Comparison of ENCODE assay signal across 1 cellular context in the genomic region with DNA sequence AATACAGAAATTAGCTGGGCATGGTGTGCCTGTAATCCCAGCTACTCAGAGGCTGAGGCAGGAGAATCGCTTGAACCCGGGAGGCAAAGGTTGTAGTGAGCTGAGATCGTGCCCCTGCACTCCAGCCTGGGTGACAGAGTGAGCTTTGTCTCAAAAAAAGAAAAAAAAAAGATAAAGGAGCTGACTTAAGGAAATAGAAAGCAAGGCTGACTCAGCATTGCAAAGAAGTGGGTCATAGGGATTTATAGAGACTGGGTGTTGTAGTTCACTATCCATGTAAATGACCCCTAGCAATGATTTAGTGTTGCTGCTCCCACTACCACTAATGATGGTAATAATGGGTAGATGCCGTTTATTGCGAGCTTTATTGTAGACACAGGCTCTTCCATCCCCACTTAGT.
TF ChIP-seq lines count a peak whose summit lies in the region.

No MANE protein-coding gene starts in this region.

TF ChIP-seq in GM23338, 12 proteins besides CTCF, POLR2A, EP300 and RAD21 (continued from another document):
- TF ChIP-seq ETS1 (IDR thresholded peaks at IDR 0.05): no peak
- TF ChIP-seq POLR2AphosphoS5 (IDR thresholded peaks at IDR 0.05; ENCODE audit: low read depth): no peak
- TF ChIP-seq STAT1 (IDR thresholded peaks at IDR 0.05; ENCODE audit: unreplicated experiment): no peak
- TF ChIP-seq, protein P1, sequence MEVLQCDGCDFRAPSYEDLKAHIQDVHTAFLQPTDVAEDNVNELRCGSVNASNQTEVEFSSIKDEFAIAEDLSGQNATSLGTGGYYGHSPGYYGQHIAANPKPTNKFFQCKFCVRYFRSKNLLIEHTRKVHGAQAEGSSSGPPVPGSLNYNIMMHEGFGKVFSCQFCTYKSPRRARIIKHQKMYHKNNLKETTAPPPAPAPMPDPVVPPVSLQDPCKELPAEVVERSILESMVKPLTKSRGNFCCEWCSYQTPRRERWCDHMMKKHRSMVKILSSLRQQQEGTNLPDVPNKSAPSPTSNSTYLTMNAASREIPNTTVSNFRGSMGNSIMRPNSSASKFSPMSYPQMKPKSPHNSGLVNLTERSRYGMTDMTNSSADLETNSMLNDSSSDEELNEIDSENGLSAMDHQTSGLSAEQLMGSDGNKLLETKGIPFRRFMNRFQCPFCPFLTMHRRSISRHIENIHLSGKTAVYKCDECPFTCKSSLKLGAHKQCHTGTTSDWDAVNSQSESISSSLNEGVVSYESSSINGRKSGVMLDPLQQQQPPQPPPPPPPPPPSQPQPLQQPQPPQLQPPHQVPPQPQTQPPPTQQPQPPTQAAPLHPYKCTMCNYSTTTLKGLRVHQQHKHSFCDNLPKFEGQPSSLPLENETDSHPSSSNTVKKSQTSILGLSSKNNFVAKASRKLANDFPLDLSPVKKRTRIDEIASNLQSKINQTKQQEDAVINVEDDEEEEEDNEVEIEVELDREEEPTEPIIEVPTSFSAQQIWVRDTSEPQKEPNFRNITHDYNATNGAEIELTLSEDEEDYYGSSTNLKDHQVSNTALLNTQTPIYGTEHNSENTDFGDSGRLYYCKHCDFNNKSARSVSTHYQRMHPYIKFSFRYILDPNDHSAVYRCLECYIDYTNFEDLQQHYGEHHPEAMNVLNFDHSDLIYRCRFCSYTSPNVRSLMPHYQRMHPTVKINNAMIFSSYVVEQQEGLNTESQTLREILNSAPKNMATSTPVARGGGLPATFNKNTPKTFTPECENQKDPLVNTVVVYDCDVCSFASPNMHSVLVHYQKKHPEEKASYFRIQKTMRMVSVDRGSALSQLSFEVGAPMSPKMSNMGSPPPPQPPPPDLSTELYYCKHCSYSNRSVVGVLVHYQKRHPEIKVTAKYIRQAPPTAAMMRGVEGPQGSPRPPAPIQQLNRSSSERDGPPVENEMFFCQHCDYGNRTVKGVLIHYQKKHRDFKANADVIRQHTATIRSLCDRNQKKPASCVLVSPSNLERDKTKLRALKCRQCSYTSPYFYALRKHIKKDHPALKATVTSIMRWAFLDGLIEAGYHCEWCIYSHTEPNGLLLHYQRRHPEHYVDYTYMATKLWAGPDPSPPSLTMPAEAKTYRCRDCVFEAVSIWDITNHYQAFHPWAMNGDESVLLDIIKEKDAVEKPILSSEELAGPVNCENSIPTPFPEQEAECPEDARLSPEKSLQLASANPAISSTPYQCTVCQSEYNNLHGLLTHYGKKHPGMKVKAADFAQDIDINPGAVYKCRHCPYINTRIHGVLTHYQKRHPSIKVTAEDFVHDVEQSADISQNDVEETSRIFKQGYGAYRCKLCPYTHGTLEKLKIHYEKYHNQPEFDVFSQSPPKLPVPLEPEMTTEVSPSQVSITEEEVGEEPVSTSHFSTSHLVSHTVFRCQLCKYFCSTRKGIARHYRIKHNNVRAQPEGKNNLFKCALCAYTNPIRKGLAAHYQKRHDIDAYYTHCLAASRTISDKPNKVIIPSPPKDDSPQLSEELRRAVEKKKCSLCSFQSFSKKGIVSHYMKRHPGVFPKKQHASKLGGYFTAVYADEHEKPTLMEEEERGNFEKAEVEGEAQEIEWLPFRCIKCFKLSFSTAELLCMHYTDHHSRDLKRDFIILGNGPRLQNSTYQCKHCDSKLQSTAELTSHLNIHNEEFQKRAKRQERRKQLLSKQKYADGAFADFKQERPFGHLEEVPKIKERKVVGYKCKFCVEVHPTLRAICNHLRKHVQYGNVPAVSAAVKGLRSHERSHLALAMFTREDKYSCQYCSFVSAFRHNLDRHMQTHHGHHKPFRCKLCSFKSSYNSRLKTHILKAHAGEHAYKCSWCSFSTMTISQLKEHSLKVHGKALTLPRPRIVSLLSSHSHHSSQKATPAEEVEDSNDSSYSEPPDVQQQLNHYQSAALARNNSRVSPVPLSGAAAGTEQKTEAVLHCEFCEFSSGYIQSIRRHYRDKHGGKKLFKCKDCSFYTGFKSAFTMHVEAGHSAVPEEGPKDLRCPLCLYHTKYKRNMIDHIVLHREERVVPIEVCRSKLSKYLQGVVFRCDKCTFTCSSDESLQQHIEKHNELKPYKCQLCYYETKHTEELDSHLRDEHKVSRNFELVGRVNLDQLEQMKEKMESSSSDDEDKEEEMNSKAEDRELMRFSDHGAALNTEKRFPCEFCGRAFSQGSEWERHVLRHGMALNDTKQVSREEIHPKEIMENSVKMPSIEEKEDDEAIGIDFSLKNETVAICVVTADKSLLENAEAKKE (CRISPR knock-in tag; IDR thresholded peaks at IDR 0.05): no peak
- TF ChIP-seq JUNB (IDR thresholded peaks at IDR 0.05; ENCODE audit: unreplicated experiment): no peak
